ENCODE assay signal across 1 cellular context in the genomic region with DNA sequence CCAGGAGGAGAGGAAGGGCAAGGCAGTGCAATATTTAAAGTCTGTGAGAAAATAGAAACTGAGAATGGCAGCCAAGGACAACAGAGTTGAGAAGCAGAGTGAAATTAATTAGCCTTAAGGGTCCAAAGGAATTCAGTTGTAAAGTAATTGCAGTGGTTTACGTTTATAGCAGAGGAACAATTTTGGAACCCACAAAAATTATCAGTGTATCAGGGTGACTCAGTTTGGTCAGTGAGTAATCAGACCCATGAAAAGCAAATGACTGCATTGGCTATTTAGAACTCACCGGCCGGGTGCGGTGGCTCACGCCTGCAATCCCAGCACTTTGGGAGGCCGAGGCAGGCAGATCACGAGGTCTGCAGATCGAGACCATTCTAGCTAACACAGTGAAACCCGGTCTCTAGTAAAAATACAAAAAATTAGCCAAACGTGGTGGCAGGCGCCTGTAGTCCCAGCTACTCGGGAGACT.
TF ChIP-seq lines count a peak whose summit lies in the region.

No MANE protein-coding gene starts in this region.

TF ChIP-seq in GM12878, 131 proteins besides CTCF, POLR2A, EP300 and RAD21 (continued from another document):
- TF ChIP-seq, protein P1, sequence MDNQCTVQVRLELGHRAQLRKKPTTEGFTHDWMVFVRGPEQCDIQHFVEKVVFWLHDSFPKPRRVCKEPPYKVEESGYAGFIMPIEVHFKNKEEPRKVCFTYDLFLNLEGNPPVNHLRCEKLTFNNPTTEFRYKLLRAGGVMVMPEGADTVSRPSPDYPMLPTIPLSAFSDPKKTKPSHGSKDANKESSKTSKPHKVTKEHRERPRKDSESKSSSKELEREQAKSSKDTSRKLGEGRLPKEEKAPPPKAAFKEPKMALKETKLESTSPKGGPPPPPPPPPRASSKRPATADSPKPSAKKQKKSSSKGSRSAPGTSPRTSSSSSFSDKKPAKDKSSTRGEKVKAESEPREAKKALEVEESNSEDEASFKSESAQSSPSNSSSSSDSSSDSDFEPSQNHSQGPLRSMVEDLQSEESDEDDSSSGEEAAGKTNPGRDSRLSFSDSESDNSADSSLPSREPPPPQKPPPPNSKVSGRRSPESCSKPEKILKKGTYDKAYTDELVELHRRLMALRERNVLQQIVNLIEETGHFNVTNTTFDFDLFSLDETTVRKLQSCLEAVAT (IDR thresholded peaks at IDR 0.05) = peak; percentile 62
- TF ChIP-seq IKZF1 (conservative IDR thresholded peaks at IDR 0.05) (peak; percentile 65), NR2C1 (IDR thresholded peaks at IDR 0.05) (no peak), ZNF217 (IDR thresholded peaks at IDR 0.05) (peak; percentile 81; the same call in 1 of the 2 replicates), SREBF1 (IDR thresholded peaks at IDR 0.05; ENCODE audit: low read length) (no peak), ESRRA (IDR thresholded peaks at IDR 0.05; ENCODE audit: low read length) (no peak), RAD51 (IDR thresholded peaks at IDR 0.05) (no peak; the same call in 1 of the 2 replicates), TCF12 (IDR thresholded peaks at IDR 0.05; ENCODE audit: low read depth, low read length) (no peak)
- TF ChIP-seq, protein P2, sequence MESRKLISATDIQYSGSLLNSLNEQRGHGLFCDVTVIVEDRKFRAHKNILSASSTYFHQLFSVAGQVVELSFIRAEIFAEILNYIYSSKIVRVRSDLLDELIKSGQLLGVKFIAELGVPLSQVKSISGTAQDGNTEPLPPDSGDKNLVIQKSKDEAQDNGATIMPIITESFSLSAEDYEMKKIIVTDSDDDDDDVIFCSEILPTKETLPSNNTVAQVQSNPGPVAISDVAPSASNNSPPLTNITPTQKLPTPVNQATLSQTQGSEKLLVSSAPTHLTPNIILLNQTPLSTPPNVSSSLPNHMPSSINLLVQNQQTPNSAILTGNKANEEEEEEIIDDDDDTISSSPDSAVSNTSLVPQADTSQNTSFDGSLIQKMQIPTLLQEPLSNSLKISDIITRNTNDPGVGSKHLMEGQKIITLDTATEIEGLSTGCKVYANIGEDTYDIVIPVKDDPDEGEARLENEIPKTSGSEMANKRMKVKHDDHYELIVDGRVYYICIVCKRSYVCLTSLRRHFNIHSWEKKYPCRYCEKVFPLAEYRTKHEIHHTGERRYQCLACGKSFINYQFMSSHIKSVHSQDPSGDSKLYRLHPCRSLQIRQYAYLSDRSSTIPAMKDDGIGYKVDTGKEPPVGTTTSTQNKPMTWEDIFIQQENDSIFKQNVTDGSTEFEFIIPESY (IDR thresholded peaks at IDR 0.05) = no peak
TF ChIP-seq in GM12878: peak in this region for 11.
